Comparison of ENCODE assay signal across 1 cellular context in genomic region chr3:14440168-14440518, GRCh38.
TF ChIP-seq lines count a peak whose summit lies in the region.

No MANE protein-coding gene starts in this region.

TF ChIP-seq in WTC11, 78 proteins besides CTCF, POLR2A, EP300 and RAD21 (continued from another document):
- no peak for TF ChIP-seq IRF2 (CRISPR knock-in tag; IDR thresholded peaks at IDR 0.05; ENCODE audit: borderline replicate concordance, low read depth)
- TF ChIP-seq HMGXB4 (CRISPR knock-in tag; IDR thresholded peaks at IDR 0.05), result no peak
- no peak for TF ChIP-seq ARID4B (CRISPR knock-in tag; IDR thresholded peaks at IDR 0.05; ENCODE audit: borderline replicate concordance)
- TF ChIP-seq OVOL2 (CRISPR knock-in tag; IDR thresholded peaks at IDR 0.05; ENCODE audit: borderline replicate concordance), result no peak
- TF ChIP-seq RORB (CRISPR knock-in tag; IDR thresholded peaks at IDR 0.05), result no peak
- no peak for TF ChIP-seq SP1 (CRISPR knock-in tag; conservative IDR thresholded peaks at IDR 0.05)
